11 cellular contexts compared by ENCODE assay signal in the genomic region with DNA sequence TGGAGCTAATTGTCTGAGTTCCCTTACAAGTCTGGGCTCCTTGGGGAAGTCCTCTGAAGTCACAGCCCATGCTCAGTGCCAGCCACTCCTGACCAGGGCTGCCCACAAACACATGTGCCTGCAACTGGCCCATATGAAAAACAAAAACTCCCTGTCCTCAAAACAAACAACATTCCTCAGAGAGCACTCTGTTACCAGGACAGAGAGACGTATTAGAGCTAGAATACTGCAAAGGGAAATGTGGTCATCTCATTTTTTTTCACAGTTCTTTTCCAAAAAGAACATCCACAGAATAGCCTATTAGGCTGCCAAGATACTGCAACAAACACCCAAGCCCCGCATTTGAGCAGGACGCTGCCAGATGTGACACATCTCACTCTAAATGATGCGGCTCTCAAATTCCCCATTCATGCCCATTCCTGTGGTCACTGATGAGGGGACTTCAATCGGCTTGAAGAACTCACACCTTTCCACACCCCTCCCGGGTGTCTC.
DNase-seq lines count a peak whose midpoint lies in the region; ATAC-seq and TF ChIP-seq lines count a peak whose summit lies in the region.
"Had no signal": no experiment of that assay in that cellular context is flagged by ENCODE, and none has a peak within 500 bp of the region (broad histone marks: within the 10 kb centered on the region; RNA-seq: fewer than 3 reads in every experiment).

No MANE protein-coding gene starts in this region.

- TF ChIP-seq RAD21 in SK-N-SH (IDR thresholded peaks at IDR 0.05; ENCODE audit: low read length), result no peak

- TF ChIP-seq POLR2A in upper lobe of left lung (IDR thresholded peaks at IDR 0.05) (no peak), vagina (IDR thresholded peaks at IDR 0.05) (no peak)

- TF ChIP-seq CTCF in fibroblast of villous mesenchyme (IDR thresholded peaks at IDR 0.05; ENCODE audit: insufficient read depth, low read depth, low read length) (no peak), upper lobe of left lung (IDR thresholded peaks at IDR 0.05) (no peak), SK-N-SH (IDR thresholded peaks at IDR 0.05) (no peak), vagina (IDR thresholded peaks at IDR 0.05) (no peak)

- H3K4me3 ChIP-seq in fibroblast of villous mesenchyme (ENCODE audit: low read depth, low read length) (no peak overlapping the region), muscle layer of duodenum (ENCODE audit: low read depth in 1 of 2, low read length in 2 of 2) (no peak overlapping the region), upper lobe of left lung (no peak overlapping the region), Karpas-422 (ENCODE audit: low read length) (no peak overlapping the region), SK-N-SH (ENCODE audit: low read depth in 2 of 2, low read length in 1 of 2) (no peak overlapping the region), vagina (no peak overlapping the region)

- peak in 52 of 58 donors; percentile 10 to 95 (median 74) for DNase-seq in anterior cingulate cortex (lab: John Stamatoyannopoulos, UW)
- DNase-seq in fibroblast of villous mesenchyme (ENCODE audit: low read depth), result peak; percentile 15
- no peak for DNase-seq in upper lobe of left lung
- no peak for DNase-seq in Karpas-422
- no peak for DNase-seq in SK-N-SH
- no peak for DNase-seq in vagina (ENCODE audit: extremely low spot score in 2 of 2)
- DNase-seq: activated CD4-positive, alpha-beta T cell treated with anti-CD3 and anti-CD28 coated beads, Interleukin-2, amount 50 U/mL, for 4 hours; activated naive CD4-positive, alpha-beta T cell treated with anti-CD3 and anti-CD28 coated beads, Interleukin-2, amount 50 U/mL, for 16 hours; NCI-H446; SHP77 treated with DMSO at 0.1 percent for 48 hours had no signal

- no peaks in the 10 kb centered on the region for H3K27me3 ChIP-seq in muscle layer of duodenum (ENCODE audit: low read depth, low read length)
- H3K27me3 ChIP-seq in upper lobe of left lung, result no peaks in the 10 kb centered on the region
- no peaks in the 10 kb centered on the region for H3K27me3 ChIP-seq in Karpas-422 (ENCODE audit: low read length)
- peaks cover 20% of the 10 kb centered on the region; the same call in 1 of the 2 replicates for H3K27me3 ChIP-seq in SK-N-SH (ENCODE audit: insufficient read depth)
- no peaks in the 10 kb centered on the region for H3K27me3 ChIP-seq in vagina

- POLR2A ChIA-PET in SK-N-SH (lab: Yijun Ruan, JAX), result no interaction called here

- H3K36me3 ChIP-seq in muscle layer of duodenum (ENCODE audit: control insufficient read depth in 1 of 2, insufficient read depth in 2 of 2, low read length in 2 of 2) (no peaks in the 10 kb centered on the region), upper lobe of left lung (no peaks in the 10 kb centered on the region), Karpas-422 (ENCODE audit: insufficient read depth, low read length) (no peaks in the 10 kb centered on the region), SK-N-SH (replicated peaks in 1 of 2; ENCODE audit: control insufficient read depth in 1 of 2, insufficient read depth in 2 of 2, low read length in 1 of 2) (no peaks in the 10 kb centered on the region), vagina (no peaks in the 10 kb centered on the region)

- H3K27ac ChIP-seq in muscle layer of duodenum (ENCODE audit: low read length) (peak overlapping the region; percentile 35), upper lobe of left lung (peak overlapping the region in 1 of 4 donors; percentile 28), Karpas-422 (ENCODE audit: low read length) (no peak overlapping the region), SK-N-SH (ENCODE audit: low read depth in 2 of 2, low read length in 1 of 2) (no peak overlapping the region), vagina (no peak overlapping the region)

- H2AFZ ChIP-seq in Karpas-422 (ENCODE audit: low read length), result no peak overlapping the region
- H2AFZ ChIP-seq in SK-N-SH (ENCODE audit: low read depth), result no peak overlapping the region

- H3K4me2 ChIP-seq in Karpas-422 (ENCODE audit: low read depth, low read length, poor library complexity, severe bottlenecking) (no peak overlapping the region), SK-N-SH (no peak overlapping the region)

- H3K9ac ChIP-seq in Karpas-422 (ENCODE audit: low read length) (no peak overlapping the region), SK-N-SH (no peak overlapping the region)

- CTCF ChIA-PET in SK-N-SH (lab: Yijun Ruan, JAX), result no interaction called here

- TF ChIP-seq EP300 in upper lobe of left lung (IDR thresholded peaks at IDR 0.05) (no peak), SK-N-SH (IDR thresholded peaks at IDR 0.05; ENCODE audit: borderline replicate concordance in 1 of 2, low read depth in 1 of 2, low read length in 1 of 2) (no peak)

- peaks cover 6 to 12% of the 10 kb centered on the region in 2 donors for H3K4me1 ChIP-seq in muscle layer of duodenum (ENCODE audit: control insufficient read depth in 1 of 2, insufficient read depth in 2 of 2, low read length in 2 of 2)
- H3K4me1 ChIP-seq in upper lobe of left lung, result peaks cover 2 to 10% (median 8%) of the 10 kb centered on the region in 4 donors
- no peaks in the 10 kb centered on the region for H3K4me1 ChIP-seq in Karpas-422 (ENCODE audit: low read length)
- H3K4me1 ChIP-seq in SK-N-SH (ENCODE audit: control insufficient read depth in 1 of 2, insufficient read depth in 2 of 2, low read depth in 1 of 2, low read length in 1 of 2), result no peaks in the 10 kb centered on the region; a peak in 1 of 4 replicates
- H3K4me1 ChIP-seq in vagina, result peaks cover 57% of the 10 kb centered on the region

- intact Hi-C loops in vagina (cut with DNase I), result no loop called here

- no peaks in the 10 kb centered on the region for H3F3A ChIP-seq in SK-N-SH (replicated peaks; ENCODE audit: insufficient read depth)

- H3K9me2 ChIP-seq in Karpas-422 (replicated peaks; ENCODE audit: insufficient read depth, low read length) (no peaks in the 10 kb centered on the region), SK-N-SH (no peaks in the 10 kb centered on the region)

- H4K20me1 ChIP-seq in Karpas-422 (ENCODE audit: insufficient read depth, low read depth, low read length) (no peaks in the 10 kb centered on the region), SK-N-SH (ENCODE audit: insufficient read depth) (no peaks in the 10 kb centered on the region)

- H3K9me3 ChIP-seq in muscle layer of duodenum (ENCODE audit: control insufficient read depth in 1 of 2, low read length in 2 of 2) (no peaks in the 10 kb centered on the region), upper lobe of left lung (no peaks in the 10 kb centered on the region), Karpas-422 (ENCODE audit: low read length) (no peaks in the 10 kb centered on the region), SK-N-SH (no peaks in the 10 kb centered on the region), vagina (no peaks in the 10 kb centered on the region)

- ATAC-seq in upper lobe of left lung (ENCODE audit: low FRiP score in 2 of 2), result peak; percentile 9 to 34

- WGBS in upper lobe of left lung, 2 donors, result 67 to 69% methylated on average over 6 of the region's 6 CpGs
- 52% methylated on average over 6 of the region's 6 CpGs for WGBS in SK-N-SH (ENCODE audit: low lambda C conversion rate)

- no peaks in the 10 kb centered on the region for H3K79me2 ChIP-seq in Karpas-422 (ENCODE audit: low read length)
- no peaks in the 10 kb centered on the region for H3K79me2 ChIP-seq in SK-N-SH (ENCODE audit: insufficient read depth)

TF ChIP-seq in SK-N-SH, 30 proteins besides CTCF, POLR2A, EP300 and RAD21:
- no peak for TF ChIP-seq MXI1 (IDR thresholded peaks at IDR 0.05; ENCODE audit: low read depth, low read length)
- TF ChIP-seq TCF12 (IDR thresholded peaks at IDR 0.05), result no peak
- TF ChIP-seq ELF1 (IDR thresholded peaks at IDR 0.05), result no peak
- TF ChIP-seq TAF1 (IDR thresholded peaks at IDR 0.05; ENCODE audit: borderline replicate concordance, low read depth, low read length), result no peak
- TF ChIP-seq RXRA (IDR thresholded peaks at IDR 0.05; ENCODE audit: borderline replicate concordance, low read depth), result no peak
- TF ChIP-seq GATA2 (CRISPR knock-in tag; IDR thresholded peaks at IDR 0.05), result no peak
- TF ChIP-seq MEF2A (IDR thresholded peaks at IDR 0.05; ENCODE audit: borderline replicate concordance, low read depth), result no peak
- TF ChIP-seq FOXM1 (IDR thresholded peaks at IDR 0.05; ENCODE audit: low read depth), result no peak
- no peak for TF ChIP-seq FOXJ3 (CRISPR knock-in tag; IDR thresholded peaks at IDR 0.05)
- TF ChIP-seq, protein P1, sequence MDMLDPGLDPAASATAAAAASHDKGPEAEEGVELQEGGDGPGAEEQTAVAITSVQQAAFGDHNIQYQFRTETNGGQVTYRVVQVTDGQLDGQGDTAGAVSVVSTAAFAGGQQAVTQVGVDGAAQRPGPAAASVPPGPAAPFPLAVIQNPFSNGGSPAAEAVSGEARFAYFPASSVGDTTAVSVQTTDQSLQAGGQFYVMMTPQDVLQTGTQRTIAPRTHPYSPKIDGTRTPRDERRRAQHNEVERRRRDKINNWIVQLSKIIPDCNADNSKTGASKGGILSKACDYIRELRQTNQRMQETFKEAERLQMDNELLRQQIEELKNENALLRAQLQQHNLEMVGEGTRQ (IDR thresholded peaks at IDR 0.05; ENCODE audit: borderline replicate concordance, low read depth, low read length), result no peak
- no peak for TF ChIP-seq EZH2phosphoT487 (IDR thresholded peaks at IDR 0.05; ENCODE audit: borderline replicate concordance, low read depth)
- TF ChIP-seq, protein P2, sequence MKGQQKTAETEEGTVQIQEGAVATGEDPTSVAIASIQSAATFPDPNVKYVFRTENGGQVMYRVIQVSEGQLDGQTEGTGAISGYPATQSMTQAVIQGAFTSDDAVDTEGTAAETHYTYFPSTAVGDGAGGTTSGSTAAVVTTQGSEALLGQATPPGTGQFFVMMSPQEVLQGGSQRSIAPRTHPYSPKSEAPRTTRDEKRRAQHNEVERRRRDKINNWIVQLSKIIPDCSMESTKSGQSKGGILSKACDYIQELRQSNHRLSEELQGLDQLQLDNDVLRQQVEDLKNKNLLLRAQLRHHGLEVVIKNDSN (IDR thresholded peaks at IDR 0.05; ENCODE audit: borderline replicate concordance, low read depth), result no peak

Comparison
In these comparisons a context has a peak if more than half of its experiments do, and no peak if none do; other contexts are left out.
1. DNase-seq: peak in anterior cingulate cortex (52 of 58) and fibroblast of villous mesenchyme (single experiment); none in upper lobe of left lung (0 of 2), Karpas-422 (single experiment), SK-N-SH (single experiment) and vagina (0 of 2).